22 cellular contexts compared by ENCODE assay signal in the genomic region with DNA sequence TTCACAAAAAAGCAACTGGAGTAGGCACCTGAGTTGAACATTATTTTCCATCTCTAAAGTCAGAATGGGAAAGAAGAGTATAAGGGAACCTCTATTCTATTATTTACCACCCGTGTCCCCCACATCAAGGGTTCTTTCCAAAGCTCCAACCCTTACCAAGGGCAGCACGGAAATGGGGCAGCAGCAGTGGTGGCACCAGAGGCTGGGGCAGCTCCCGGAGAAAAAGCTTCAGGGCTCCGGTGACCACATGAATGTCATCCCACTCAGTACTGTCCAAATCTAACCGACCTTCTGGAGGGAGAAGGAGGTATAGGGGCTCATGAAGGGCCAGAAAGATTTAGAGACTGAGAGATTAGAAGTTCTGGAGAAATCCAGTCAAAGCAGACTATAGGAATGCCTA. TPM values are rescaled to one million over a fixed set of nuclear protein-coding genes. Genes with fewer than 3 reads are reported as not detected.
DNase-seq lines count a peak whose midpoint lies in the region; ATAC-seq and TF ChIP-seq lines count a peak whose summit lies in the region.
"Had no signal": no experiment of that assay in that cellular context is flagged by ENCODE, and none has a peak within 500 bp of the region (broad histone marks: within the 10 kb centered on the region; RNA-seq: fewer than 3 reads in every experiment).

No MANE protein-coding gene starts in this region.

- H3K27me3 ChIP-seq in Loucy (ENCODE audit: insufficient read depth, low read length, poor library complexity, severe bottlenecking), result no peaks in the 10 kb centered on the region
- H3K27me3 ChIP-seq in spleen (replicated peaks in 1 of 7), result peaks cover 0 to 18% (median 0%) of the 10 kb centered on the region in 7 donors

- H3K4me1 Mint-ChIP-seq in activated T-cell treated with anti-CD3 and anti-CD28 coated beads, Interleukin-2, amount 50 U/mL, for 24 hours (ENCODE audit: low read depth), result peaks cover 58% of the 10 kb centered on the region
- H3K4me1 Mint-ChIP-seq in central memory CD8-positive, alpha-beta T cell, result peaks cover 67% of the 10 kb centered on the region

- H3K27ac Mint-ChIP-seq in activated T-cell treated with anti-CD3 and anti-CD28 coated beads, Interleukin-2, amount 50 U/mL, for 24 hours, result peak overlapping the region; percentile 27
- H3K27ac Mint-ChIP-seq in central memory CD8-positive, alpha-beta T cell (ENCODE audit: low read depth), result peak overlapping the region; percentile 50
- H3K27ac Mint-ChIP-seq: GM23338 had no signal

- no peaks in the 10 kb centered on the region for H3K27me3 Mint-ChIP-seq in activated T-cell treated with anti-CD3 and anti-CD28 coated beads, Interleukin-2, amount 50 U/mL, for 24 hours
- H3K27me3 Mint-ChIP-seq in central memory CD8-positive, alpha-beta T cell, result no peaks in the 10 kb centered on the region

- H3K36me3 ChIP-seq in Loucy (ENCODE audit: insufficient read depth, low read length) (peaks cover 7% of the 10 kb centered on the region; the same call in 1 of the 2 replicates), spleen (peaks cover 0 to 74% (median 62%) of the 10 kb centered on the region in 6 donors)

- no peak overlapping the region for H2AFZ ChIP-seq in Loucy (ENCODE audit: low read length)
- H2AFZ ChIP-seq: GM23338 had no signal

- no peak for DNase-seq in activated T-cell treated with anti-CD3 and anti-CD28 coated beads, Interleukin-2, amount 50 U/mL, for 24 hours
- DNase-seq in activated T-cell treated with anti-CD3 and anti-CD28 coated beads, Interleukin-2, amount 50 U/mL, for 48 hours, result no peak
- DNase-seq in central memory CD8-positive, alpha-beta T cell (ENCODE audit: low spot score in 2 of 2), result no peak
- DNase-seq in spleen, result peak; percentile 25
- DNase-seq in SHP77 treated with DMSO at 0.1 percent for 48 hours (lab: John Stamatoyannopoulos, UW), result no peak
- no peak for DNase-seq in NCI-H2081 (lab: John Stamatoyannopoulos, UW)
- DNase-seq in stimulated activated CD4-positive, alpha-beta T cell treated with anti-CD3 and anti-CD28 coated beads, Interleukin-2, amount 100 ng/mL, for 48 hours, result no peak
- DNase-seq: ACHN; activated CD4-positive, alpha-beta T cell treated with anti-CD3 and anti-CD28 coated beads, Interleukin-2, amount 50 U/mL, for 1 hour; amniotic stem cell; Karpas-422; lower lobe of right lung; NCI-H187; NCI-H82; occipital lobe; stimulated activated CD4-positive, alpha-beta T cell treated with anti-CD3 and anti-CD28 coated beads, Interleukin-4, amount 100 ng/mL, for 4 hours had no signal

- no peaks in the 10 kb centered on the region for H3K9me2 ChIP-seq in Loucy (replicated peaks; ENCODE audit: low read depth, low read length)

- ATAC-seq in central memory CD8-positive, alpha-beta T cell (replicated peaks; ENCODE audit: extremely low read depth, poor library complexity, severe bottlenecking), result no peak
- ATAC-seq: GM23338, lower lobe of right lung had no signal

- no peaks in the 10 kb centered on the region for H3K9me3 Mint-ChIP-seq in activated T-cell treated with anti-CD3 and anti-CD28 coated beads, Interleukin-2, amount 50 U/mL, for 24 hours
- H3K9me3 Mint-ChIP-seq in central memory CD8-positive, alpha-beta T cell, result no peaks in the 10 kb centered on the region
- H3K9me3 Mint-ChIP-seq: GM23338 had no signal

- TF ChIP-seq CTCF in Loucy (conservative IDR thresholded peaks at IDR 0.05; ENCODE audit: low read length) (no peak), spleen (IDR thresholded peaks at IDR 0.05 in 8 of 11, conservative IDR thresholded peaks at IDR 0.05 in 3 of 11) (no peak)

- H3K9ac ChIP-seq in Loucy (ENCODE audit: low read depth, low read length, poor library complexity, severe bottlenecking), result peak overlapping the region; percentile 22

- H3K4me3 Mint-ChIP-seq in activated T-cell treated with anti-CD3 and anti-CD28 coated beads, Interleukin-2, amount 50 U/mL, for 24 hours, result peak overlapping the region; percentile 30
- H3K4me3 Mint-ChIP-seq in central memory CD8-positive, alpha-beta T cell, result peak overlapping the region; percentile 96

- peaks cover 3% of the 10 kb centered on the region for H4K20me1 ChIP-seq in Loucy (ENCODE audit: insufficient read depth, low read length, poor library complexity, severe bottlenecking)

- peaks cover 87% of the 10 kb centered on the region for H3K36me3 Mint-ChIP-seq in activated T-cell treated with anti-CD3 and anti-CD28 coated beads, Interleukin-2, amount 50 U/mL, for 24 hours (ENCODE audit: low read depth)
- peaks cover 67% of the 10 kb centered on the region for H3K36me3 Mint-ChIP-seq in central memory CD8-positive, alpha-beta T cell (ENCODE audit: insufficient read depth)

- H3K9me3 ChIP-seq in Loucy (ENCODE audit: insufficient read depth, low read depth, low read length) (no peaks in the 10 kb centered on the region), spleen (no peaks in the 10 kb centered on the region)
- H3K9me3 ChIP-seq: lower lobe of right lung had no signal

- H3K79me2 ChIP-seq in Loucy (ENCODE audit: insufficient read depth, low read length), result peaks cover 52% of the 10 kb centered on the region

- TF ChIP-seq POLR2A in spleen (IDR thresholded peaks at IDR 0.05), result no peak

- no peaks in the 10 kb centered on the region for H3F3A ChIP-seq in Loucy (ENCODE audit: low read depth)

- peak overlapping the region in 1 of 8 donors; percentile 95 for H3K27ac ChIP-seq in spleen
- H3K27ac ChIP-seq: lower lobe of right lung had no signal

- WGBS in spleen, 5 donors, result 92 to 96% (median 94%) methylated on average over 5 of the region's 5 CpGs

- intact Hi-C loops in spleen (cut with DNase I; ENCODE audit: low total_unique reads), result no loop called here

- H3K4me2 ChIP-seq in Loucy (ENCODE audit: low read depth, low read length, poor library complexity, severe bottlenecking), result peak overlapping the region; percentile 36

- H3K4me3 ChIP-seq in Loucy (ENCODE audit: low read length, poor library complexity, severe bottlenecking), result no peak overlapping the region
- no peak overlapping the region for H3K4me3 ChIP-seq in spleen
- H3K4me3 ChIP-seq: lower lobe of right lung had no signal

- peaks cover 36% of the 10 kb centered on the region for H3K4me1 ChIP-seq in Loucy (ENCODE audit: insufficient read depth, low read length, poor library complexity, severe bottlenecking)
- peaks cover 19 to 100% (median 69%) of the 10 kb centered on the region in 6 donors for H3K4me1 ChIP-seq in spleen

RNA-seq across cellular contexts. Expression of a gene that starts 5.8 kb away (rescaled TPM):
- total RNA-seq in spleen, result 100 to 1,000 TPM; 148 to 328 (median 226) TPM
- 100 to 1,000 TPM; 190 to 400 (median 251) TPM for polyA plus RNA-seq in spleen
- total RNA-seq: G401 had no signal

RNA-seq across cellular contexts. Expression of a gene that starts 14.0 kb away (rescaled TPM):
- 100 to 1,000 TPM in 4 of 7 donors, 10 to 100 TPM in 3; 72.4 to 186 (median 146) TPM for total RNA-seq in spleen
- polyA plus RNA-seq in spleen, result 100 to 1,000 TPM in 1 of 3 donors, 10 to 100 TPM in 2; 67.4 to 104 (median 89.2) TPM

RNA-seq across cellular contexts. Expression of a gene that starts 14.3 kb away (rescaled TPM):
- 1 to 10 TPM in 4 of 7 donors, under 1 TPM in 3; 0.46 to 3.6 (median 1.1) TPM for total RNA-seq in spleen
- polyA plus RNA-seq in spleen, result 1 to 10 TPM in 1 of 3 donors, under 1 TPM in 2; 0.63 to 1.2 (median 0.77) TPM

RNA-seq across cellular contexts. Expression of a gene that starts 18.8 kb away (rescaled TPM):
- not detected for total RNA-seq in spleen
- under 1 TPM in 1 of 3 donors, not detected in 2; 0.02 TPM for polyA plus RNA-seq in spleen
- total RNA-seq: lower lobe of right lung, occipital lobe, urinary bladder had no signal

RNA-seq across cellular contexts. Expression of a gene that starts 39.3 kb away (rescaled TPM):
- total RNA-seq in spleen, result under 1 TPM in 1 of 7 donors, not detected in 6; 0.19 TPM
- polyA plus RNA-seq in spleen, result not detected
- total RNA-seq: fibroblast of lung, G401, GM23338, kidney epithelial cell, lower lobe of right lung, occipital lobe, urinary bladder had no signal
